ENCODE assay signal across 13 cellular contexts in genomic region chr17:47066095-47066494, GRCh38.
DNase-seq lines count a peak whose midpoint lies in the region; ATAC-seq and TF ChIP-seq lines count a peak whose summit lies in the region.
"Had no signal": no experiment of that assay in that cellular context is flagged by ENCODE, and none has a peak within 500 bp of the region (broad histone marks: within the 10 kb centered on the region; RNA-seq: fewer than 3 reads in every experiment).

No MANE protein-coding gene starts in this region.

- peak overlapping the region; percentile 97 for H3K27ac Mint-ChIP-seq in T-helper 1 cell treated with Interleukin-12 subunit alpha and Interleukin-12 subunit beta and Interleukin-4 antibody, amounts not matched to agents 30 μg/mL and 1 μg/mL, for 36 hours
- H3K27ac Mint-ChIP-seq in effector memory CD8-positive, alpha-beta T cell, result peak overlapping the region; percentile 93 to 96

- no peak for TF ChIP-seq EP300 in neural cell (conservative IDR thresholded peaks at IDR 0.05; ENCODE audit: poor library complexity, severe bottlenecking)

- H3K9me2 ChIP-seq in OCI-LY7 (ENCODE audit: insufficient read depth, low read length), result no peaks in the 10 kb centered on the region
- H3K9me2 ChIP-seq in neural cell (ENCODE audit: insufficient read depth, low read length), result no peaks in the 10 kb centered on the region

- no peak overlapping the region for H3K9ac ChIP-seq in neural cell (ENCODE audit: low read length)

- peaks cover 14% of the 10 kb centered on the region for H3K4me1 ChIP-seq in OCI-LY7 (ENCODE audit: insufficient read depth, low read length, poor library complexity, severe bottlenecking)

- H3K9me3 Mint-ChIP-seq in T-helper 1 cell treated with Interleukin-12 subunit alpha and Interleukin-12 subunit beta and Interleukin-4 antibody, amounts not matched to agents 30 μg/mL and 1 μg/mL, for 36 hours, result peaks cover 3% of the 10 kb centered on the region
- H3K9me3 Mint-ChIP-seq in effector memory CD8-positive, alpha-beta T cell, result no peaks in the 10 kb centered on the region

- peaks cover 17% of the 10 kb centered on the region for H3K36me3 ChIP-seq in OCI-LY7 (ENCODE audit: insufficient read depth, low read length)
- H3K36me3 ChIP-seq in neural cell (ENCODE audit: insufficient read depth, low read length), result no peaks in the 10 kb centered on the region

- H3K79me2 ChIP-seq in OCI-LY7 (ENCODE audit: insufficient read depth, low read depth, low read length) (peaks cover 6% of the 10 kb centered on the region; the same call in 1 of the 2 replicates), neural cell (replicated peaks; ENCODE audit: insufficient read depth, low read length) (no peaks in the 10 kb centered on the region)

- no peaks in the 10 kb centered on the region for H4K20me1 ChIP-seq in OCI-LY7 (ENCODE audit: insufficient read depth, low read length)
- H4K20me1 ChIP-seq in neural cell (ENCODE audit: insufficient read depth), result no peaks in the 10 kb centered on the region

- TF ChIP-seq CTCF in OCI-LY7 (conservative IDR thresholded peaks at IDR 0.05; ENCODE audit: low read length) (no peak), neural cell (IDR thresholded peaks at IDR 0.05; ENCODE audit: poor library complexity, severe bottlenecking) (no peak)

- no peak for ATAC-seq in effector memory CD8-positive, alpha-beta T cell (replicated peaks)
- no peak for ATAC-seq in GM21786 (IDR thresholded peaks at IDR 0.05; ENCODE audit: unreplicated experiment)
- ATAC-seq: heart left ventricle had no signal

- H3K27ac ChIP-seq in OCI-LY7 (ENCODE audit: low read depth, low read length, poor library complexity, severe bottlenecking) (no peak overlapping the region), neural cell (ENCODE audit: low read length) (no peak overlapping the region)

- H3K4me3 ChIP-seq in OCI-LY7 (ENCODE audit: low read depth, low read length, poor library complexity, severe bottlenecking) (no peak overlapping the region), neural cell (ENCODE audit: low read length) (no peak overlapping the region)

- intact Hi-C loops in OCI-LY7 (cut with micrococcal nuclease; ENCODE audit: unreplicated experiment), result loop anchor here (2.0 to 5.0 kb wide), 2 partner anchors 35 to 251 kb away; no protein-coding TSS in a partner anchor

- H2AFZ ChIP-seq in OCI-LY7 (ENCODE audit: low read length) (no peak overlapping the region), neural cell (ENCODE audit: low read depth, low read length) (no peak overlapping the region)

- DNase-seq in T-helper 1 cell (no peak), OCI-LY7 (ENCODE audit: low spot score) (no peak), NCI-H1048 (lab: John Stamatoyannopoulos, UW) (no peak), GM03348 (ENCODE audit: low spot score) (no peak)
- DNase-seq in effector memory CD8-positive, alpha-beta T cell, result no peak
- DNase-seq: GF-D8; heart left ventricle; SHP77; stimulated activated CD4-positive, alpha-beta T cell treated with anti-CD3 and anti-CD28 coated beads, Interleukin-4, amount 100 ng/mL, for 4 hours; tibial artery had no signal

- CTCF ChIA-PET in OCI-LY7 (lab: Charles Lee; ENCODE audit: unreplicated experiment), result no interaction called here

- 0 out of 2 replicates have a peak, but pooled peaks cover 7% of the 10 kb centered on the region for H3K9me3 ChIP-seq in OCI-LY7 (ENCODE audit: low read length)
- H3K9me3 ChIP-seq in neural cell (ENCODE audit: low read length), result no peaks in the 10 kb centered on the region
- H3K9me3 ChIP-seq: tibial artery had no signal

- peaks cover 30% of the 10 kb centered on the region for H3K4me1 Mint-ChIP-seq in T-helper 1 cell treated with Interleukin-12 subunit alpha and Interleukin-12 subunit beta and Interleukin-4 antibody, amounts not matched to agents 30 μg/mL and 1 μg/mL, for 36 hours (ENCODE audit: low read depth)
- H3K4me1 Mint-ChIP-seq in effector memory CD8-positive, alpha-beta T cell (ENCODE audit: low read depth in 2 of 2), result peaks cover 12 to 15% of the 10 kb centered on the region in 2 donors

- no TSS peak for BruUV-seq in OCI-LY7 (replicated peaks; lab: Mats Ljungman, UMichigan)

- no peaks in the 10 kb centered on the region for H3K27me3 ChIP-seq in neural cell (ENCODE audit: insufficient read depth, low read depth, low read length)
- H3K27me3 ChIP-seq: heart left ventricle, tibial artery had no signal

- no peak for TF ChIP-seq RAD21 in neural cell (conservative IDR thresholded peaks at IDR 0.05)

- H3K4me2 ChIP-seq in OCI-LY7 (ENCODE audit: low read length) (peak overlapping the region; percentile 81), neural cell (ENCODE audit: low read length) (peak overlapping the region; percentile 89)

- H3F3A ChIP-seq in neural cell (ENCODE audit: insufficient read depth, low read length, poor library complexity, severe bottlenecking), result no peaks in the 10 kb centered on the region

- POLR2A ChIA-PET in OCI-LY7 (lab: Charles Lee), result no interaction called here

- H3K27me3 Mint-ChIP-seq in T-helper 1 cell treated with Interleukin-12 subunit alpha and Interleukin-12 subunit beta and Interleukin-4 antibody, amounts not matched to agents 30 μg/mL and 1 μg/mL, for 36 hours (ENCODE audit: low read depth), result no peaks in the 10 kb centered on the region
- H3K27me3 Mint-ChIP-seq in effector memory CD8-positive, alpha-beta T cell, result no peaks in the 10 kb centered on the region

- peaks cover 11% of the 10 kb centered on the region for H3K36me3 Mint-ChIP-seq in T-helper 1 cell treated with Interleukin-12 subunit alpha and Interleukin-12 subunit beta and Interleukin-4 antibody, amounts not matched to agents 30 μg/mL and 1 μg/mL, for 36 hours (ENCODE audit: low read depth)
- H3K36me3 Mint-ChIP-seq in effector memory CD8-positive, alpha-beta T cell (ENCODE audit: insufficient read depth), result peaks cover 5% of the 10 kb centered on the region

- peak overlapping the region; percentile 97 for H3K4me3 Mint-ChIP-seq in T-helper 1 cell treated with Interleukin-12 subunit alpha and Interleukin-12 subunit beta and Interleukin-4 antibody, amounts not matched to agents 30 μg/mL and 1 μg/mL, for 36 hours
- peak overlapping the region; percentile 91 to 92 for H3K4me3 Mint-ChIP-seq in effector memory CD8-positive, alpha-beta T cell

TF ChIP-seq in neural cell, 6 proteins besides CTCF, POLR2A, EP300 and RAD21:
- no peak for TF ChIP-seq EZH2 (IDR thresholded peaks at IDR 0.05; ENCODE audit: borderline replicate concordance, insufficient read depth, low read length, poor library complexity, severe bottlenecking)
- no peak for TF ChIP-seq SMC3 (conservative IDR thresholded peaks at IDR 0.05; ENCODE audit: poor library complexity)
- TF ChIP-seq MXI1 (conservative IDR thresholded peaks at IDR 0.05; ENCODE audit: poor library complexity, severe bottlenecking), result no peak
- TF ChIP-seq REST (IDR thresholded peaks at IDR 0.05; ENCODE audit: borderline replicate concordance), result no peak
- TF ChIP-seq TAF1 (IDR thresholded peaks at IDR 0.05; ENCODE audit: low read depth), result no peak
- TF ChIP-seq POLR2AphosphoS5 (IDR thresholded peaks at IDR 0.05), result no peak
